In the genomic region with DNA sequence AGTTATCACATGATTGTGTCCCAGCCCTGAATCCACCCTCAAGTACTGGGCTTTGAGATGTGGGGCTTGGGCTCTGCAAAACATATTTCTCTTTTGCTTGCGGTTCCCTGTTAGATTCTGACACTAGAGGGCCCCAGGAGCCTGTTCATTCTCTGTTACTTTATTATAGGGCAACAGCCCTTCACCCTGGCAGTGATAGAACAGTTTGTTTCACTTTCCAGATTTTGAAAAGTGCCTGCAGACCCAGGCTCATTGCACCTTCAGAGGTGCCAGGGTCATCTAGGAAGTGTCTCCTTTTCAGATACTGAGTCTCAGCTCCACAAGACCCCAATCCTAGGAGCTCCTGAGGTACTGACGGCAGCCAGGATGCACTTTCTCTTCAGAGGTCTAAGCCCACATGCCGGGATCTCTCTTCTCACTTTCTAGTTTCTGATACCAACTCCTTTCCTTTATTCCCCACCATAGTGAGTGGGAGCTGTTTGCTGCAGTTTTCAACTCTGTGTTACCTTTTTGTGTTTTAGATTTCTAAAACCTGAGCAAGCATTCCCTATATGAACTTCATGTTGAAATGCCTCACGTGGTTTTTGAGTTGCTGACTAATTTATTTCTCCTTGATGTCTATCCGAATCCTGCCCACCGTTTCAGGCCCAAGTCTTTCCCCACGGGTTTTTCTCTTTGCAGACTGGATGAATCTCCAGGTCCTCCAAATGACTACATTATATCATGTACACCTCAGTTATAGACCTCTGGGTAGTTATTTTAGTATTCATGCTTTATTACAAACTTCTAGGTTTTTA, we compare ENCODE assay signal across 1 cellular context.
TF ChIP-seq lines count a peak whose summit lies in the region.

No MANE protein-coding gene starts in this region.

TF ChIP-seq in SK-N-SH treated with all-trans-retinoic acid at 6 μM for 48 hours, 23 proteins besides CTCF, POLR2A, EP300 and RAD21 (continued from another document):
- TF ChIP-seq BACH2 (CRISPR knock-in tag; IDR thresholded peaks at IDR 0.05; ENCODE audit: borderline replicate concordance) (no peak), OSR1 (CRISPR knock-in tag; IDR thresholded peaks at IDR 0.05) (no peak), ARNTL (CRISPR knock-in tag; IDR thresholded peaks at IDR 0.05; ENCODE audit: borderline replicate concordance, low read depth) (no peak), TCF4 (CRISPR knock-in tag; IDR thresholded peaks at IDR 0.05; ENCODE audit: borderline replicate concordance) (no peak), ZFP3 (CRISPR knock-in tag; IDR thresholded peaks at IDR 0.05) (no peak)
TF ChIP-seq in SK-N-SH treated with all-trans-retinoic acid at 6 μM for 48 hours: peak in this region for 0.
